Comparison of ENCODE assay signal across 8 cellular contexts in the genomic region with DNA sequence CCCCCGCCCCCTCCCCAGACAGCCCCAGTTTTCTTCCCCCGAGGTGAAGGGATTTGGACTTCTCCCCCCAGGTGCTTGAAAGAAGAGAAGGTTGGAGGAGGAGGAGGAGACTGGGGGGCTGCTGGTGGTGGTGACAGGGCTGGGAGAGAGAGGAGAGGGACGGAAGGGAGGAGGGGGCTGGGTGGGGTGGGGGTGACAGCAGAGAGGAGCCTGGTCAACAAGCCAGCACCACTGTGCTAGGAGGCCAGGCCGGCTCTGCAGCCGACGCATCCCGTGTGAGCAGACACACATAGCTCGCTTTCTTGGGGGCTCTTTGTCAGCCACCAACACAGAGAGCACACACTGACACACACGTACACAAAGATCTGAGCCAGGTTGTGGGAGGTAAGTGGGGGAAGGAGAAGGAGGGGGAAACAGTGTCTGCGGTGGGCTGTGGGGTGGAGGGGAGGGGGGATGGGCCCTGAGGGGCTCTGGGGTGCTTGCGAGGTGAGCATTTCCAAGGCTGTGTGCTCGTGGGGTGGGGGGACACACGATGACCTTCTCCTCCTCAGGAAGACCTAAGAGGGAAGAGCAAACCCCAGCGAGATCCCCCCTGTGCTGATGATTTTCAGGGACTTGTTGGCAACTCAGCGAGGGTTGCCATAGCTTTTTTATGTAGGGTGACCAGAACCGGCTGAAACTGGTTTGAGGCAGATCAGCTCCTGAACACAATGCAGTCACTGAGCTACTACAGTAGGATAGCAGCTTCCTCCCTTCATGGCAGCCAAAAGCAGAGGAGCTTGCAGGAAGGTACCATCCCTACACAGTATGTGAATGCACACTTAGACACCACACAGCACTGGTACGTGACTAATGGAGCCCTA. TPM values are rescaled to one million over a fixed set of nuclear protein-coding genes. Genes with fewer than 3 reads are reported as not detected.
DNase-seq lines count a peak whose midpoint lies in the region; ATAC-seq and TF ChIP-seq lines count a peak whose summit lies in the region.

A gene with protein sequence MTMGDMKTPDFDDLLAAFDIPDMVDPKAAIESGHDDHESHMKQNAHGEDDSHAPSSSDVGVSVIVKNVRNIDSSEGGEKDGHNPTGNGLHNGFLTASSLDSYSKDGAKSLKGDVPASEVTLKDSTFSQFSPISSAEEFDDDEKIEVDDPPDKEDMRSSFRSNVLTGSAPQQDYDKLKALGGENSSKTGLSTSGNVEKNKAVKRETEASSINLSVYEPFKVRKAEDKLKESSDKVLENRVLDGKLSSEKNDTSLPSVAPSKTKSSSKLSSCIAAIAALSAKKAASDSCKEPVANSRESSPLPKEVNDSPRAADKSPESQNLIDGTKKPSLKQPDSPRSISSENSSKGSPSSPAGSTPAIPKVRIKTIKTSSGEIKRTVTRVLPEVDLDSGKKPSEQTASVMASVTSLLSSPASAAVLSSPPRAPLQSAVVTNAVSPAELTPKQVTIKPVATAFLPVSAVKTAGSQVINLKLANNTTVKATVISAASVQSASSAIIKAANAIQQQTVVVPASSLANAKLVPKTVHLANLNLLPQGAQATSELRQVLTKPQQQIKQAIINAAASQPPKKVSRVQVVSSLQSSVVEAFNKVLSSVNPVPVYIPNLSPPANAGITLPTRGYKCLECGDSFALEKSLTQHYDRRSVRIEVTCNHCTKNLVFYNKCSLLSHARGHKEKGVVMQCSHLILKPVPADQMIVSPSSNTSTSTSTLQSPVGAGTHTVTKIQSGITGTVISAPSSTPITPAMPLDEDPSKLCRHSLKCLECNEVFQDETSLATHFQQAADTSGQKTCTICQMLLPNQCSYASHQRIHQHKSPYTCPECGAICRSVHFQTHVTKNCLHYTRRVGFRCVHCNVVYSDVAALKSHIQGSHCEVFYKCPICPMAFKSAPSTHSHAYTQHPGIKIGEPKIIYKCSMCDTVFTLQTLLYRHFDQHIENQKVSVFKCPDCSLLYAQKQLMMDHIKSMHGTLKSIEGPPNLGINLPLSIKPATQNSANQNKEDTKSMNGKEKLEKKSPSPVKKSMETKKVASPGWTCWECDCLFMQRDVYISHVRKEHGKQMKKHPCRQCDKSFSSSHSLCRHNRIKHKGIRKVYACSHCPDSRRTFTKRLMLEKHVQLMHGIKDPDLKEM (N-terminal part only) (plus strand): TSS at position 732 of the 863 bp plus-strand sequence. CDS start 53,411 bp downstream, outside the sequence.

- H3K36me3 ChIP-seq in BLaER1 (no peaks in the 10 kb centered on the region), PC-9 (ENCODE audit: low read depth) (peaks cover 4% of the 10 kb centered on the region; the same call in 1 of the 2 replicates), left lung (peaks cover 0 to 14% of the 10 kb centered on the region in 2 donors), stomach (peaks cover 6 to 18% (median 15%) of the 10 kb centered on the region in 4 donors)

- H3K4me1 ChIP-seq in BLaER1 (no peaks in the 10 kb centered on the region), PC-9 (replicated peaks; ENCODE audit: insufficient read depth) (peaks cover 14% of the 10 kb centered on the region), left lung (peaks cover 7 to 46% of the 10 kb centered on the region in 2 donors), stomach (peaks cover 25 to 81% (median 61%) of the 10 kb centered on the region in 4 donors)

- H3K9me2 ChIP-seq in PC-9 (ENCODE audit: insufficient read depth) = no peaks in the 10 kb centered on the region

- H3K9me3 ChIP-seq in BLaER1 (peaks cover 7% of the 10 kb centered on the region; the same call in 1 of the 2 replicates), PC-9 (ENCODE audit: insufficient read depth, low read depth) (no peaks in the 10 kb centered on the region), left lung (no peaks in the 10 kb centered on the region), stomach (no peaks in the 10 kb centered on the region)

- no peak for TF ChIP-seq EP300 in stomach (IDR thresholded peaks at IDR 0.05)

- no TSS peak for BruUV-seq in PC-9 (replicated peaks; lab: Mats Ljungman, UMichigan)

- H2AFZ ChIP-seq in PC-9 = no peak within 1 kb of the TSS

- intact Hi-C loops in PC-9 (cut with micrococcal nuclease; ENCODE audit: unreplicated experiment) = no loop called here
- intact Hi-C loops in left lung (cut with DNase I) = no loop called here
- intact Hi-C loops in stomach (cut with DNase I; ENCODE audit: low total_unique reads) = no loop called here

- no peak within 1 kb of the TSS for H3K27ac ChIP-seq in BLaER1
- H3K27ac ChIP-seq in PC-9 = no peak within 1 kb of the TSS
- H3K27ac ChIP-seq in left lung = peak within 1 kb of the TSS; percentile 86 to 96
- H3K27ac ChIP-seq in stomach = peak within 1 kb of the TSS; percentile 81 to 96 (median 93)

- WGBS in stomach, 5 donors = 44 to 64% (median 49%) methylated on average over 15 to 17 of the region's 17 CpGs

- ATAC-seq in left lung = peak; percentile 62
- ATAC-seq in GM21529 (IDR thresholded peaks at IDR 0.05; ENCODE audit: unreplicated experiment) = no peak

- DNase-seq in HT-29 (ENCODE audit: low spot score) (peak; percentile 63), PC-9 (no peak), dermis microvascular lymphatic vessel endothelial cell (ENCODE audit: low read depth in 2 of 2) (peak in 1 of 2 donors; percentile 61), left lung (peak in 1 of 2 donors; percentile 56), stomach (peak; percentile 34), GM10248 (ENCODE audit: extremely low spot score) (no peak)

- POLR2A ChIA-PET in PC-9 (lab: Charles Lee; ENCODE audit: unreplicated experiment) (no interaction called here), GM10248 (lab: Yijun Ruan, JAX) (no interaction called here)

- H3K79me2 ChIP-seq in PC-9 (ENCODE audit: low read depth) = no peaks in the 10 kb centered on the region

- H3K9ac ChIP-seq in BLaER1 = no peak within 1 kb of the TSS

- peaks cover 8% of the 10 kb centered on the region; the same call in 1 of the 2 replicates for H3F3A ChIP-seq in PC-9 (ENCODE audit: insufficient read depth, low read depth)

- H3K27me3 ChIP-seq in BLaER1 (peaks cover 64% of the 10 kb centered on the region), PC-9 (ENCODE audit: insufficient read depth, low read depth) (no peaks in the 10 kb centered on the region), left lung (peaks cover 0 to 32% of the 10 kb centered on the region in 2 donors), stomach (peaks cover 0 to 10% (median 0%) of the 10 kb centered on the region in 3 donors)

- H3K4me3 ChIP-seq in BLaER1 (peak within 1 kb of the TSS; percentile 42), PC-9 (peak within 1 kb of the TSS; percentile 49; the same call in 1 of the 2 replicates), left lung (peak within 1 kb of the TSS; percentile 37 to 44), stomach (peak within 1 kb of the TSS; percentile 45 to 60 (median 53))

- TF ChIP-seq CTCF in PC-9 (conservative IDR thresholded peaks at IDR 0.05) = no peak
- no peak for TF ChIP-seq CTCF in left lung (IDR thresholded peaks at IDR 0.05)
- no peak for TF ChIP-seq CTCF in stomach (IDR thresholded peaks at IDR 0.05)
- TF ChIP-seq CTCF in GM10248 (IDR thresholded peaks at IDR 0.05; ENCODE audit: control extremely low read depth, extremely low read depth, low read depth, missing control alignments) = no peak

- no peak for TF ChIP-seq POLR2A in stomach (IDR thresholded peaks at IDR 0.05)

- CTCF ChIA-PET in PC-9 (lab: Charles Lee) = no interaction called here
- CTCF ChIA-PET in GM10248 (lab: Yijun Ruan, JAX) = interaction anchor here (1.1 kb wide), 1 partner anchor 17 kb away, joined by 3 read pairs; no protein-coding TSS in a partner anchor

- H3K4me2 ChIP-seq in BLaER1 (peak within 1 kb of the TSS; percentile 55), PC-9 (peak within 1 kb of the TSS; percentile 57; the same call in 1 of the 2 replicates)

- H4K20me1 ChIP-seq in BLaER1 = no peaks in the 10 kb centered on the region
- H4K20me1 ChIP-seq in PC-9 (ENCODE audit: insufficient read depth) = no peaks in the 10 kb centered on the region

RNA-seq across cellular contexts. Expression of the gene that starts here (rescaled TPM):
- 7.4 and 8.1 TPM in 2 replicates for total RNA-seq in HT-29 (2014; rRNA removed; shearing (Covaris generic))
- total RNA-seq in PC-9 (2021) (19.1 and 21.1 TPM in 2 replicates), dermis microvascular lymphatic vessel endothelial cell (33.1 and 45.0 TPM in 2 replicates), left lung (10 to 100 TPM; 56.2 to 66.2 TPM), stomach (10 to 100 TPM in 4 of 5 donors, 1 to 10 TPM in 1; 2.9 to 53.7 (median 46.8) TPM)
- 1 to 10 TPM; 9.5 to 9.6 (median 9.6) TPM for polyA plus RNA-seq in stomach

Comparison
In these comparisons a context has a peak if more than half of its experiments do, and no peak if none do; other contexts are left out.
1. H3K27ac ChIP-seq: peak in left lung (2 of 2) and stomach (5 of 5); none in BLaER1 (single experiment) and PC-9 (single experiment).
2. DNase-seq: peak in HT-29 (single experiment) and stomach (single experiment); none in PC-9 (0 of 2) and GM10248 (single experiment).
3. Peak in every context shown above with its lines, with median percentiles within 50 percentile points of each other: H3K4me3 ChIP-seq.